8 cellular contexts compared by ENCODE assay signal in genomic region chr3:66037986-66038369, GRCh38. TPM values are rescaled to one million over a fixed set of nuclear protein-coding genes. Genes with fewer than 3 reads are reported as not detected.
DNase-seq lines count a peak whose midpoint lies in the region; ATAC-seq, FAIRE-seq and TF ChIP-seq lines count a peak whose summit lies in the region.

No MANE protein-coding gene starts in this region.

- no peak overlapping the region for H3K56ac ChIP-seq in H1 (replicated peaks; ENCODE audit: insufficient read length, low read depth, low read length)

- 0 out of 2 replicates have a peak overlapping the region, but pooled peaks have one; percentile 31 for H3K27ac ChIP-seq in H1 (ENCODE audit: low read depth, low read length)

- H3K36me3 ChIP-seq in MG63 (no peaks in the 10 kb centered on the region), H1 (ENCODE audit: control insufficient read depth in 2 of 4, insufficient read depth in 4 of 4, low read length in 3 of 4) (peaks cover 0 to 3% (median 0%) of the 10 kb centered on the region in 4 experiments; a peak in 1 of 8 replicates)

- no peak for TF ChIP-seq POLR2A in H1 (IDR thresholded peaks at IDR 0.05; ENCODE audit: control extremely low read depth in 1 of 2, low read depth in 2 of 2, low read length in 2 of 2)

- peak overlapping the region; percentile 80 for H2BK12ac ChIP-seq in H1 (ENCODE audit: low read depth, low read length)

- DNase-seq in GM10266 (ENCODE audit: extremely low spot score) (peak; percentile 47), MG63 (no peak), H1 (ENCODE audit: low read depth in 1 of 2, low spot score in 2 of 2) (peak in 1 of 2 experiments; percentile 59), naive B cell (no peak), SHP77 treated with DMSO at 0.1 percent for 48 hours (lab: John Stamatoyannopoulos, UW) (no peak), NCI-H1436 (lab: John Stamatoyannopoulos, UW) (no peak)

- no peak for FAIRE-seq in H1 (lab: Jason Lieb, UNC)

- no peak for ATAC-seq in naive B cell (ENCODE audit: low read depth in 2 of 2)
- ATAC-seq in HG03565 (IDR thresholded peaks at IDR 0.05; ENCODE audit: unreplicated experiment): no peak
- ATAC-seq in HG03045 (IDR thresholded peaks at IDR 0.05; ENCODE audit: unreplicated experiment): no peak

- peaks cover 2 to 3% of the 10 kb centered on the region in 2 experiments for H4K20me1 ChIP-seq in H1 (replicated peaks in 1 of 2; ENCODE audit: control insufficient read depth in 1 of 2, insufficient read depth in 2 of 2, low read length in 2 of 2)

- H3K9me3 ChIP-seq in MG63 (no peaks in the 10 kb centered on the region), H1 (ENCODE audit: insufficient read depth in 2 of 2, low read depth in 1 of 2, low read length in 1 of 2) (no peaks in the 10 kb centered on the region)

- H3K27me3 ChIP-seq in MG63 (no peaks in the 10 kb centered on the region), H1 (replicated peaks in 1 of 4; ENCODE audit: control insufficient read depth in 3 of 4, extremely low read depth in 1 of 4, insufficient read depth in 3 of 4, low read length in 3 of 4) (no peaks in the 10 kb centered on the region)

- H2BK120ac ChIP-seq in H1 (replicated peaks; ENCODE audit: low read depth, low read length): no peak overlapping the region

- peaks cover 12 to 28% (median 22%) of the 10 kb centered on the region in 4 experiments for H3K4me1 ChIP-seq in H1 (replicated peaks in 1 of 4; ENCODE audit: control insufficient read depth in 3 of 4, insufficient read depth in 4 of 4, low read length in 3 of 4)

- 0% methylated on average over 31 of the region's 31 CpGs; no CpG with 5 or more reads in 1 of the 2 experiments for WGBS in H1 (ENCODE audit: extremely low coverage in 1 of 2, insufficient coverage in 1 of 2, insufficient read length in 1 of 2, insufficient replicate concordance in 2 of 2, low coverage in 1 of 2, low lambda C conversion rate in 2 of 2, missing lambda C conversion rate in 1 of 2), 2 experiments

- peaks cover 12 to 20% (median 15%) of the 10 kb centered on the region in 3 donors for H3K4me1 Mint-ChIP-seq in naive B cell

- no peak overlapping the region for H2BK15ac ChIP-seq in H1 (ENCODE audit: low read length)

- no peak overlapping the region for H2AK5ac ChIP-seq in H1 (ENCODE audit: low read depth, low read length)

- peaks cover 0 to 52% of the 10 kb centered on the region in 2 experiments; a peak in 3 of 4 replicates for H3K79me2 ChIP-seq in H1 (ENCODE audit: control insufficient read depth in 1 of 2, insufficient read depth in 2 of 2, low read length in 2 of 2)

- H4K5ac ChIP-seq in H1 (ENCODE audit: insufficient read length, low read depth, low read length): no peak overlapping the region

- H2BK5ac ChIP-seq in H1 (ENCODE audit: low read depth, low read length): 0 out of 2 replicates have a peak overlapping the region, but pooled peaks have one; percentile 76

- no peak overlapping the region for H3K23ac ChIP-seq in H1 (ENCODE audit: insufficient read length)

- peak overlapping the region; percentile 95; the same call in 1 of the 2 replicates for H4K8ac ChIP-seq in H1 (ENCODE audit: extremely low read depth, insufficient read depth, low read length)

- no peak overlapping the region for H3K4ac ChIP-seq in H1 (replicated peaks; ENCODE audit: insufficient read length, low read depth, low read length)

- H3K9ac ChIP-seq in H1 (replicated peaks in 1 of 4; ENCODE audit: extremely low read depth in 1 of 4, low read depth in 3 of 4, low read length in 3 of 4): peak overlapping the region; percentile 64 to 91 (median 66)

- peaks cover 7% of the 10 kb centered on the region; the same call in 1 of the 2 replicates for H3K79me1 ChIP-seq in H1 (ENCODE audit: low read depth, low read length)

- H3K14ac ChIP-seq in H1 (ENCODE audit: insufficient read length): no peak overlapping the region

- peak overlapping the region in 6 of 8 donors; percentile 47 to 75 (median 72) for H3K4me3 Mint-ChIP-seq in naive B cell

- H3K23me2 ChIP-seq in H1 (ENCODE audit: low read depth, low read length): peaks cover 16% of the 10 kb centered on the region

- peaks cover 0 to 9% of the 10 kb centered on the region in 2 donors for H3K36me3 Mint-ChIP-seq in naive B cell

- peak overlapping the region; percentile 62 for H3K4me3 ChIP-seq in MG63
- H3K4me3 ChIP-seq in H1 (ENCODE audit: extremely low read depth in 1 of 4, insufficient read depth in 2 of 4, low read depth in 3 of 4, low read length in 4 of 4): peak overlapping the region; percentile 73 to 93 (median 82)

- H2BK20ac ChIP-seq in H1 (ENCODE audit: low read length): no peak overlapping the region

- POLR2A ChIA-PET in H1 (lab: Charles Lee; ENCODE audit: partially characterized antibody): interaction anchor here (0.6 to 2.2 kb wide), 20 partner anchors 10 to 551 kb away, joined by 3 to 9 read pairs (median 4); no protein-coding TSS in a partner anchor

- CTCF ChIA-PET in H1 (lab: Charles Lee; ENCODE audit: partially characterized antibody): interaction anchor here (0.7 to 2.6 kb wide), 12 partner anchors 10 to 117 kb away, joined by 3 to 16 read pairs (median 6); no protein-coding TSS in a partner anchor

- H3K18ac ChIP-seq in H1 (ENCODE audit: extremely low read depth, low read length): peak overlapping the region; percentile 86

- peak overlapping the region; percentile 93 to 97 for H3K4me2 ChIP-seq in H1 (ENCODE audit: insufficient read depth in 1 of 2, low read depth in 2 of 2, low read length in 2 of 2)

- TF ChIP-seq CTCF in GM10266 (IDR thresholded peaks at IDR 0.05; ENCODE audit: control insufficient read depth, insufficient read depth, low read depth, missing control alignments): no peak
- TF ChIP-seq CTCF in H1 (IDR thresholded peaks at IDR 0.05; ENCODE audit: control extremely low read depth in 1 of 3, insufficient read depth in 1 of 3, low read depth in 1 of 3, low read length in 3 of 3): no peak

- H3K9me3 Mint-ChIP-seq in naive B cell: peaks cover 0 to 4% (median 0%) of the 10 kb centered on the region in 7 donors

- H4K91ac ChIP-seq in H1 (replicated peaks; ENCODE audit: insufficient read length, low read length): peak overlapping the region; percentile 13

- H3K27ac Mint-ChIP-seq in naive B cell: peak overlapping the region in 1 of 6 donors; percentile 80

- H3K27me3 Mint-ChIP-seq in naive B cell: peaks cover 60 to 82% (median 70%) of the 10 kb centered on the region in 3 donors

- TF ChIP-seq RAD21 in H1 (IDR thresholded peaks at IDR 0.05 in 1 of 2, conservative IDR thresholded peaks at IDR 0.05 in 1 of 2; ENCODE audit: low read depth in 2 of 2, low read length in 2 of 2): no peak

- no peak overlapping the region for H2AFZ ChIP-seq in H1 (ENCODE audit: low read length)

- TF ChIP-seq EP300 in H1 (IDR thresholded peaks at IDR 0.05; ENCODE audit: borderline replicate concordance in 1 of 2, low read depth in 2 of 2, low read length in 2 of 2): no peak

TF ChIP-seq in H1, 55 proteins besides CTCF, POLR2A, EP300 and RAD21:
- peak; percentile 29 for TF ChIP-seq KDM4A (IDR thresholded peaks at IDR 0.05; ENCODE audit: low read depth, low read length, severe bottlenecking)
- no peak for TF ChIP-seq SIRT6 (IDR thresholded peaks at IDR 0.05; ENCODE audit: low read length)

RNA-seq across cellular contexts. Expression of gene MAGI1, which starts 0.7 kb away (rescaled TPM):
- 3.4 and 3.7 TPM in 2 replicates for total RNA-seq in MG63 (2014; rRNA removed; shearing (Covaris generic); ENCODE audit: low replicate concordance)
- 77.9 and 78.0 TPM in 2 replicates for total RNA-seq in H1 (2021; fragmentation: NEBNext Ultra II Directional; extraction: Animal tissue kit (Norgen Biotek cat#: 25700))
- polyA plus RNA-seq in H1 (2011; rRNA removed) (19.8 and 27.4 TPM in 2 replicates), naive B cell (ENCODE audit: low read depth in 6 of 6) (under 1 TPM in 1 of 6 donors, not detected in 5; 0.08 TPM)
- 35.7 TPM for polyA plus RNA-seq in H1 (2011; cell fraction: cytosol; rRNA removed)
- polyA plus RNA-seq in H1 (2011; cell fraction: nucleus; rRNA removed): 52.0 TPM
- 36.7 to 49.8 TPM (median 41.1 TPM) in 4 replicates for polyA plus RNA-seq in H1 (2012, experiment 1 of 2)
- polyA plus RNA-seq in H1 (2012, experiment 2 of 2): 1.9 TPM
- polyA plus RNA-seq in H1 (2013, experiment 1 of 2): 28.1 TPM
- 28.5 TPM for polyA plus RNA-seq in H1 (2013, experiment 2 of 2)
- polyA minus RNA-seq in H1 (2011; rRNA and poly(A)+ RNA removed): 127 and 157 TPM in 2 replicates
- 60.6 TPM for polyA minus RNA-seq in H1 (2011; cell fraction: cytosol; rRNA and poly(A)+ RNA removed)
- polyA minus RNA-seq in H1 (2011; cell fraction: nucleus; rRNA and poly(A)+ RNA removed): 129 TPM

Comparison
In these comparisons a context has a peak if more than half of its experiments do, and no peak if none do; other contexts are left out.
1. RNA of gene MAGI1, which starts 0.7 kb away (total RNA-seq): 77.9 to 78.0 TPM in H1; 3.4 to 3.7 TPM in MG63; every median in the first group is over 10 times any median in the second.